Comparison of ENCODE assay signal across 17 cellular contexts in the genomic region with DNA sequence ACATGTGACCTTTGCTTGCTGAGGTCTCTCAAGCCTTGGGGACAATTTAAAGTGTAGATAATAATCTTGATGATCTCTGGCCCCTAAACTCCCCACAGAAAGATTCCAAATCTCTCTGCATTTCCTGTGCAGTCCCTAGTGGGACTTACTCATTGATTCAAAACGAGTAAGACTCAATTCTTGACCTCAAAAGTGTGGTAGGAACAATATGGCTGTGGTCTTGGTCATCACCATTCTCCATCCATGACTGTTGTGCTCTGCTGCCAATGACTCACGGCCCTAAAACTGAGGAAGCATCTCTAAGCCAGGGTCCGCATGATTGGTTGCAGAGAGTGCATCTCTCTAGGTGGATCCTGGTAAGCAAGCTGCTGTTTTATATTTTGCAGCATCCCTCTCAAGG.
A peak's percentile ranks its signal among the peaks of the same experiment; 100 is the strongest.
DNase-seq lines count a peak whose midpoint lies in the region; ATAC-seq lines count a peak whose summit lies in the region.
"Had no signal": no experiment of that assay in that cellular context is flagged by ENCODE, and none has a peak within 500 bp of the region (broad histone marks: within the 10 kb centered on the region; RNA-seq: fewer than 3 reads in every experiment).

No MANE protein-coding gene starts in this region.

- H3K27me3 ChIP-seq in right cardiac atrium (ENCODE audit: control insufficient read depth, insufficient read depth) = no peaks in the 10 kb centered on the region
- H3K27me3 ChIP-seq: ascending aorta, heart right ventricle, pancreas, spleen, stomach had no signal

- H3K36me3 Mint-ChIP-seq in activated naive CD8-positive, alpha-beta T cell treated with anti-CD3 and anti-CD28 coated beads for 36 hours = no peaks in the 10 kb centered on the region

- DNase-seq in COLO829 (ENCODE audit: low spot score) (peak; percentile 8), HCEC 1CT (peak; percentile 61), myocyte (ENCODE audit: low read depth) (peak; percentile 46), NCI-H1436 (lab: John Stamatoyannopoulos, UW) (no peak), right cardiac atrium (no peak)
- DNase-seq in activated naive CD8-positive, alpha-beta T cell treated with anti-CD3 and anti-CD28 coated beads for 36 hours = peak; percentile 0
- DNase-seq: activated effector memory CD4-positive, alpha-beta T cell treated with Interleukin-2 at 50 U/mL for 16 hours; CD4-positive, alpha-beta T cell; heart right ventricle; MM.1S; spleen; stomach; T-helper 17 cell had no signal

- intact Hi-C loops in right cardiac atrium (cut with DNase I) = no loop called here

- H3K4me3 ChIP-seq in right cardiac atrium (ENCODE audit: low read length) = no peak overlapping the region
- H3K4me3 ChIP-seq: ascending aorta, heart right ventricle, pancreas, spleen, stomach had no signal

- H3K4me1 ChIP-seq in right cardiac atrium (ENCODE audit: control insufficient read depth, insufficient read depth, low read length) = no peaks in the 10 kb centered on the region
- H3K4me1 ChIP-seq: ascending aorta, heart right ventricle, pancreas, spleen, stomach had no signal

- no peaks in the 10 kb centered on the region for H3K4me1 Mint-ChIP-seq in activated naive CD8-positive, alpha-beta T cell treated with anti-CD3 and anti-CD28 coated beads for 36 hours
- H3K4me1 Mint-ChIP-seq: T-helper 17 cell had no signal

- no peaks in the 10 kb centered on the region for H3K9me3 Mint-ChIP-seq in activated naive CD8-positive, alpha-beta T cell treated with anti-CD3 and anti-CD28 coated beads for 36 hours

- WGBS in right cardiac atrium = 61% methylated on average over 3 of the region's 3 CpGs

- H3K4me3 Mint-ChIP-seq in activated naive CD8-positive, alpha-beta T cell treated with anti-CD3 and anti-CD28 coated beads for 36 hours = no peak overlapping the region
- H3K4me3 Mint-ChIP-seq: CD4-positive, alpha-beta T cell; T-helper 17 cell had no signal

- no peak overlapping the region for H3K27ac Mint-ChIP-seq in activated naive CD8-positive, alpha-beta T cell treated with anti-CD3 and anti-CD28 coated beads for 36 hours
- H3K27ac Mint-ChIP-seq: CD4-positive, alpha-beta T cell; T-helper 17 cell had no signal

- no peaks in the 10 kb centered on the region for H3K27me3 Mint-ChIP-seq in activated naive CD8-positive, alpha-beta T cell treated with anti-CD3 and anti-CD28 coated beads for 36 hours
- H3K27me3 Mint-ChIP-seq: CD4-positive, alpha-beta T cell; T-helper 17 cell had no signal

- no peaks in the 10 kb centered on the region for H3K9me3 ChIP-seq in right cardiac atrium (ENCODE audit: control insufficient read depth, low read length)
- H3K9me3 ChIP-seq: ascending aorta, heart right ventricle, pancreas, spleen, stomach had no signal

- no peak overlapping the region for H3K27ac ChIP-seq in right cardiac atrium (ENCODE audit: low read length)
- H3K27ac ChIP-seq: ascending aorta, epithelial cell of prostate, heart right ventricle, pancreas, spleen, stomach had no signal

- ATAC-seq in right cardiac atrium = no peak
- no peak for ATAC-seq in GM21526 (IDR thresholded peaks at IDR 0.05; ENCODE audit: low FRiP score, unreplicated experiment)
- ATAC-seq: T-helper 17 cell had no signal

Comparison
In these comparisons a context has a peak if more than half of its experiments do, and no peak if none do; other contexts are left out.
1. DNase-seq: peak in COLO829 (single experiment), HCEC 1CT (single experiment), activated naive CD8-positive, alpha-beta T cell treated with anti-CD3 and anti-CD28 coated beads for 36 hours (single experiment) and myocyte (single experiment); none in NCI-H1436 (single experiment) and right cardiac atrium (0 of 3).